2 cellular contexts compared by ENCODE assay signal in the genomic region with DNA sequence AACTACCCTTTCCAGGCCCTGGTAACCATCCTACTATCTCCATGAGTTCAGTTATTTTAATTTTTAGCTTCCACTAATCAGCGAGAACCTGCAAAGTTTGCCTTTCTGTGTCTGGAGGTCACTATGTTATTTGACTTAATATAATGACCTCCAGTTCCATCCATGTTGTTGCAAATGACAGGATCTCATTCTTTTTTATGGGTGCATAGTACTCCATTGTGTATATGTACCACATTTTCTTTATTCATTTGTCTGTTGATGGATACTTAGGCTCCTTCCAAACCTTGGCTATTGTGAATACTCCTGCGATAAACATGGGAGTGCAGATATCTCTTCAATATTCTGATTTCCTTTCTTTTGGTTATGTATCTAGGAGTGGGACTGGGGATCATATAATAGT. TPM values are rescaled to one million over a fixed set of nuclear protein-coding genes. Genes with fewer than 3 reads are reported as not detected.
"Had no signal": no experiment of that assay in that cellular context is flagged by ENCODE, and none has a peak within 500 bp of the region (broad histone marks: within the 10 kb centered on the region; RNA-seq: fewer than 3 reads in every experiment).

No MANE protein-coding gene starts in this region.

RNA-seq across cellular contexts. Expression of a gene that starts 31.6 kb away (rescaled TPM):
- total RNA-seq: subcutaneous adipose tissue, tibial nerve had no signal
